In the genomic region with DNA sequence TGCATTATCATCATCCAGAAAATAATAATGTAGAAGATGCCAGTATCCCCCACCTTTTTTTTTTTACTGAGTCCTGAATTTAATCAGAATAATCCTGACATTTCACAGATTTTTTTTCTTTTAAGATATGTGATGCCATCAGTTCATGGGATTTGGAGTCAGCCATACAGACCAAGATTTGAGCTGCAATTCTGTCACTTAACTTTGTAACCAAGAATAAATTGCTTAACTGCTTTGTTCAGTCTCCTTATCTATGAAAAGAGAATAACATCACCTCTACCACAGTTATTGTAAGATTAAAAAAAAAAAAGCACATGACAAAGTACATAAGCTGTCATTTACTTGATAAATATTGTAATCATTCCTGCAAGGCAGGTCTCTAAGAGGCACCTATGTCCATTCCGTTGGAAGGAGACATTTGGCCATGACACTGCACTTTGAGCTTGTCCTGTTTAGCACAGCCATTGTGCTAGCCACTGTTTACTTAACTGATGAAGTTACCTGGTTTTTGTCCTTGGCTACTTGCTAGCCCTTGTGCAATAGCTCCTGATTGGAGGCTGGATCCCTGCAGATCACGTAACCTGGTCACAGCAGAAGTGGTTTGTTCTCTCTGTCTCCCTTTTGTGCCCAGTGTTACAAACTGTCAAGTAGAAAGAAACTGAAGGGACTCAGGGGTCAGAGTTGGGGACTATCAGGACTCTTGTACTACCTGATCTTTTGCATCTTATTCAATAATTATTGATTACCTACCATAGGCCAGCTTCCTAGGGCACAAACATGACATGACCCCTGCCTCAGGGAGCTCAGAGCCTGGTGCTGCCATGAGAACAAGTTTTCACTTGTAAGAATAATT, we compare ENCODE assay signal across 1 cellular context.
A peak's percentile ranks its signal among the peaks of the same experiment; 100 is the strongest.
TF ChIP-seq lines count a peak whose summit lies in the region.

No MANE protein-coding gene starts in this region.

TF ChIP-seq in HepG2, 621 proteins besides CTCF, POLR2A, EP300 and RAD21 (continued from another document and continues in another):
- TF ChIP-seq, protein P1, sequence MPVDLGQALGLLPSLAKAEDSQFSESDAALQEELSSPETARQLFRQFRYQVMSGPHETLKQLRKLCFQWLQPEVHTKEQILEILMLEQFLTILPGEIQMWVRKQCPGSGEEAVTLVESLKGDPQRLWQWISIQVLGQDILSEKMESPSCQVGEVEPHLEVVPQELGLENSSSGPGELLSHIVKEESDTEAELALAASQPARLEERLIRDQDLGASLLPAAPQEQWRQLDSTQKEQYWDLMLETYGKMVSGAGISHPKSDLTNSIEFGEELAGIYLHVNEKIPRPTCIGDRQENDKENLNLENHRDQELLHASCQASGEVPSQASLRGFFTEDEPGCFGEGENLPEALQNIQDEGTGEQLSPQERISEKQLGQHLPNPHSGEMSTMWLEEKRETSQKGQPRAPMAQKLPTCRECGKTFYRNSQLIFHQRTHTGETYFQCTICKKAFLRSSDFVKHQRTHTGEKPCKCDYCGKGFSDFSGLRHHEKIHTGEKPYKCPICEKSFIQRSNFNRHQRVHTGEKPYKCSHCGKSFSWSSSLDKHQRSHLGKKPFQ (CRISPR knock-in tag; IDR thresholded peaks at IDR 0.05; ENCODE audit: insufficient replicate concordance) = no peak
- TF ChIP-seq DPF2 (CRISPR knock-in tag; IDR thresholded peaks at IDR 0.05; ENCODE audit: borderline replicate concordance, low read depth) (peak; percentile 96), ELF4 (CRISPR knock-in tag; IDR thresholded peaks at IDR 0.05; ENCODE audit: borderline replicate concordance) (no peak), LRRFIP1 (CRISPR knock-in tag; conservative IDR thresholded peaks at IDR 0.05) (no peak), DMAP1 (CRISPR knock-in tag; IDR thresholded peaks at IDR 0.05) (peak; percentile 75), ZNF790 (CRISPR knock-in tag; IDR thresholded peaks at IDR 0.05; ENCODE audit: borderline replicate concordance) (peak; percentile 75; the same call in 1 of the 2 replicates), SCMH1 (CRISPR knock-in tag; IDR thresholded peaks at IDR 0.05; ENCODE audit: borderline replicate concordance) (no peak), ZNF557 (CRISPR knock-in tag; IDR thresholded peaks at IDR 0.05) (peak; percentile 23; the same call in 1 of the 2 replicates), ZNF761 (CRISPR knock-in tag; conservative IDR thresholded peaks at IDR 0.05) (no peak), GABPB1 (CRISPR knock-in tag; IDR thresholded peaks at IDR 0.05) (peak; percentile 46; the same call in 1 of the 2 replicates), KLF12 (CRISPR knock-in tag; IDR thresholded peaks at IDR 0.05; ENCODE audit: borderline replicate concordance) (peak; percentile 54; the same call in 1 of the 2 replicates), ZNF782 (CRISPR knock-in tag; IDR thresholded peaks at IDR 0.05; ENCODE audit: borderline replicate concordance) (no peak), ZBTB1 (CRISPR knock-in tag; IDR thresholded peaks at IDR 0.05; ENCODE audit: borderline replicate concordance) (no peak), KLF6 (CRISPR knock-in tag; IDR thresholded peaks at IDR 0.05) (peak; percentile 58; the same call in 1 of the 2 replicates), GMEB2 (CRISPR knock-in tag; IDR thresholded peaks at IDR 0.05; ENCODE audit: low read depth) (0 out of 2 replicates have a peak, but pooled peaks have one; percentile 13), ZNF318 (CRISPR knock-in tag; IDR thresholded peaks at IDR 0.05) (0 out of 2 replicates have a peak, but pooled peaks have one; percentile 47), ZNF850 (CRISPR knock-in tag; conservative IDR thresholded peaks at IDR 0.05) (no peak), NR2C2 (CRISPR knock-in tag; IDR thresholded peaks at IDR 0.05; ENCODE audit: borderline replicate concordance) (peak; percentile 88)
- TF ChIP-seq, protein P2, sequence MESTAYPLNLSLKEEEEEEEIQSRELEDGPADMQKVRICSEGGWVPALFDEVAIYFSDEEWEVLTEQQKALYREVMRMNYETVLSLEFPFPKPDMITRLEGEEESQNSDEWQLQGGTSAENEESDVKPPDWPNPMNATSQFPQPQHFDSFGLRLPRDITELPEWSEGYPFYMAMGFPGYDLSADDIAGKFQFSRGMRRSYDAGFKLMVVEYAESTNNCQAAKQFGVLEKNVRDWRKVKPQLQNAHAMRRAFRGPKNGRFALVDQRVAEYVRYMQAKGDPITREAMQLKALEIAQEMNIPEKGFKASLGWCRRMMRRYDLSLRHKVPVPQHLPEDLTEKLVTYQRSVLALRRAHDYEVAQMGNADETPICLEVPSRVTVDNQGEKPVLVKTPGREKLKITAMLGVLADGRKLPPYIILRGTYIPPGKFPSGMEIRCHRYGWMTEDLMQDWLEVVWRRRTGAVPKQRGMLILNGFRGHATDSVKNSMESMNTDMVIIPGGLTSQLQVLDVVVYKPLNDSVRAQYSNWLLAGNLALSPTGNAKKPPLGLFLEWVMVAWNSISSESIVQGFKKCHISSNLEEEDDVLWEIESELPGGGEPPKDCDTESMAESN (CRISPR knock-in tag; conservative IDR thresholded peaks at IDR 0.05) = peak; percentile 66; the same call in 1 of the 2 replicates
- TF ChIP-seq, protein P3, sequence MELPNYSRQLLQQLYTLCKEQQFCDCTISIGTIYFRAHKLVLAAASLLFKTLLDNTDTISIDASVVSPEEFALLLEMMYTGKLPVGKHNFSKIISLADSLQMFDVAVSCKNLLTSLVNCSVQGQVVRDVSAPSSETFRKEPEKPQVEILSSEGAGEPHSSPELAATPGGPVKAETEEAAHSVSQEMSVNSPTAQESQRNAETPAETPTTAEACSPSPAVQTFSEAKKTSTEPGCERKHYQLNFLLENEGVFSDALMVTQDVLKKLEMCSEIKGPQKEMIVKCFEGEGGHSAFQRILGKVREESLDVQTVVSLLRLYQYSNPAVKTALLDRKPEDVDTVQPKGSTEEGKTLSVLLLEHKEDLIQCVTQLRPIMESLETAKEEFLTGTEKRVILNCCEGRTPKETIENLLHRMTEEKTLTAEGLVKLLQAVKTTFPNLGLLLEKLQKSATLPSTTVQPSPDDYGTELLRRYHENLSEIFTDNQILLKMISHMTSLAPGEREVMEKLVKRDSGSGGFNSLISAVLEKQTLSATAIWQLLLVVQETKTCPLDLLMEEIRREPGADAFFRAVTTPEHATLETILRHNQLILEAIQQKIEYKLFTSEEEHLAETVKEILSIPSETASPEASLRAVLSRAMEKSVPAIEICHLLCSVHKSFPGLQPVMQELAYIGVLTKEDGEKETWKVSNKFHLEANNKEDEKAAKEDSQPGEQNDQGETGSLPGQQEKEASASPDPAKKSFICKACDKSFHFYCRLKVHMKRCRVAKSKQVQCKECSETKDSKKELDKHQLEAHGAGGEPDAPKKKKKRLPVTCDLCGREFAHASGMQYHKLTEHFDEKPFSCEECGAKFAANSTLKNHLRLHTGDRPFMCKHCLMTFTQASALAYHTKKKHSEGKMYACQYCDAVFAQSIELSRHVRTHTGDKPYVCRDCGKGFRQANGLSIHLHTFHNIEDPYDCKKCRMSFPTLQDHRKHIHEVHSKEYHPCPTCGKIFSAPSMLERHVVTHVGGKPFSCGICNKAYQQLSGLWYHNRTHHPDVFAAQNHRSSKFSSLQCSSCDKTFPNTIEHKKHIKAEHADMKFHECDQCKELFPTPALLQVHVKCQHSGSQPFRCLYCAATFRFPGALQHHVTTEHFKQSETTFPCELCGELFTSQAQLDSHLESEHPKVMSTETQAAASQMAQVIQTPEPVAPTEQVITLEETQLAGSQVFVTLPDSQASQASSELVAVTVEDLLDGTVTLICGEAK (IDR thresholded peaks at IDR 0.05) = no peak
- TF ChIP-seq, protein P3 (CRISPR knock-in tag; IDR thresholded peaks at IDR 0.05) = no peak
